Comparison of ENCODE assay signal across 1 cellular context in genomic region chr21:44917446-44918106, GRCh38.
TF ChIP-seq lines count a peak whose summit lies in the region.

No MANE protein-coding gene starts in this region.

TF ChIP-seq in GM12878, 131 proteins besides CTCF, POLR2A, EP300 and RAD21:
- TF ChIP-seq, protein P1, sequence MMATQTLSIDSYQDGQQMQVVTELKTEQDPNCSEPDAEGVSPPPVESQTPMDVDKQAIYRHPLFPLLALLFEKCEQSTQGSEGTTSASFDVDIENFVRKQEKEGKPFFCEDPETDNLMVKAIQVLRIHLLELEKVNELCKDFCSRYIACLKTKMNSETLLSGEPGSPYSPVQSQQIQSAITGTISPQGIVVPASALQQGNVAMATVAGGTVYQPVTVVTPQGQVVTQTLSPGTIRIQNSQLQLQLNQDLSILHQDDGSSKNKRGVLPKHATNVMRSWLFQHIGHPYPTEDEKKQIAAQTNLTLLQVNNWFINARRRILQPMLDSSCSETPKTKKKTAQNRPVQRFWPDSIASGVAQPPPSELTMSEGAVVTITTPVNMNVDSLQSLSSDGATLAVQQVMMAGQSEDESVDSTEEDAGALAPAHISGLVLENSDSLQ (IDR thresholded peaks at IDR 0.05) = peak; percentile 27; the same call in 1 of the 2 replicates
- TF ChIP-seq MEF2B (IDR thresholded peaks at IDR 0.05; ENCODE audit: partially characterized antibody, poor library complexity, severe bottlenecking) (peak; percentile 35), NRF1 (conservative IDR thresholded peaks at IDR 0.05; ENCODE audit: low read depth, low read length) (no peak)
- TF ChIP-seq, protein P2, sequence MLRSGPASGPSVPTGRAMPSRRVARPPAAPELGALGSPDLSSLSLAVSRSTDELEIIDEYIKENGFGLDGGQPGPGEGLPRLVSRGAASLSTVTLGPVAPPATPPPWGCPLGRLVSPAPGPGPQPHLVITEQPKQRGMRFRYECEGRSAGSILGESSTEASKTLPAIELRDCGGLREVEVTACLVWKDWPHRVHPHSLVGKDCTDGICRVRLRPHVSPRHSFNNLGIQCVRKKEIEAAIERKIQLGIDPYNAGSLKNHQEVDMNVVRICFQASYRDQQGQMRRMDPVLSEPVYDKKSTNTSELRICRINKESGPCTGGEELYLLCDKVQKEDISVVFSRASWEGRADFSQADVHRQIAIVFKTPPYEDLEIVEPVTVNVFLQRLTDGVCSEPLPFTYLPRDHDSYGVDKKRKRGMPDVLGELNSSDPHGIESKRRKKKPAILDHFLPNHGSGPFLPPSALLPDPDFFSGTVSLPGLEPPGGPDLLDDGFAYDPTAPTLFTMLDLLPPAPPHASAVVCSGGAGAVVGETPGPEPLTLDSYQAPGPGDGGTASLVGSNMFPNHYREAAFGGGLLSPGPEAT (IDR thresholded peaks at IDR 0.05; ENCODE audit: low read depth) = no peak
TF ChIP-seq in GM12878: peak in this region for 2.
